In the genomic region with DNA sequence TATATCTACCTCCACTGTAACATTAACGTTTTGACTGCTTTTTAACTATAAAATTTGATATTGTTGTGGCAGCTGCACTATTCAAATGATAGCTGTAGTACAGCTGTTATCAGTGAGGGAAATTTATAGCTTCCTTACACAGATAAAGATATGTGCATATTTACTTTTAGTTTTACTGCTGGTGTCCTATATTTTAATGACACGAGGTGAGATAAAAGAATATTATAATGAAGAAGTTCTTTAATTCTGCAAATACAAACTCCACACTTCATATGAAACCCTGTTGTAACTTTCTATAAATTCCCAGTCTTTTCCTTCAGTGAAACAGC, we compare ENCODE assay signal across 20 cellular contexts.
"Had no signal": no experiment of that assay in that cellular context is flagged by ENCODE, and none has a peak within 500 bp of the region (broad histone marks: within the 10 kb centered on the region; RNA-seq: fewer than 3 reads in every experiment).

No MANE protein-coding gene starts in this region.

- H3K27me3 Mint-ChIP-seq: stimulated activated memory B cell treated with anti-CD40 and anti-IgM and Interleukin-4, amounts not matched to agents 10 μg/mL and 1 μg/mL and 100 μg/mL, for 72 hours; stimulated activated naive CD8-positive, alpha-beta T cell treated with anti-CD3 and anti-CD28 coated beads, Interleukin-15, Interleukin-2, amounts not matched to agents 100 ng/mL and 50 ng/mL, for 24 hours had no signal

- H3K4me3 ChIP-seq: gastrocnemius medialis, left lung, lower lobe of right lung, pancreas, tibial artery, upper lobe of left lung, uterus had no signal

- H3K27me3 ChIP-seq: gastrocnemius medialis, left lung, pancreas, tibial artery, upper lobe of left lung, uterus had no signal

- H3K36me3 ChIP-seq: gastrocnemius medialis, left lung, lower lobe of right lung, pancreas, tibial artery, upper lobe of left lung, uterus had no signal

- H3K36me3 Mint-ChIP-seq: naive thymus-derived CD8-positive, alpha-beta T cell; stimulated activated memory B cell treated with anti-CD40 and anti-IgM and Interleukin-4, amounts not matched to agents 10 μg/mL and 1 μg/mL and 100 μg/mL, for 72 hours had no signal

- H3K4me3 Mint-ChIP-seq: naive thymus-derived CD8-positive, alpha-beta T cell; stimulated activated memory B cell treated with anti-CD40 and anti-IgM and Interleukin-4, amounts not matched to agents 10 μg/mL and 1 μg/mL and 100 μg/mL, for 72 hours; stimulated activated naive CD8-positive, alpha-beta T cell treated with anti-CD3 and anti-CD28 coated beads, Interleukin-15, Interleukin-2, amounts not matched to agents 100 ng/mL and 50 ng/mL, for 24 hours had no signal

- DNase-seq: effector memory CD4-positive, alpha-beta T cell; gastrocnemius medialis; islet precursor cell; left lung; lower lobe of right lung; mesenchymal stem cell; naive thymus-derived CD8-positive, alpha-beta T cell; occipital lobe; pancreas; right cardiac atrium; stimulated activated CD4-positive, alpha-beta T cell treated with anti-CD3 and anti-CD28 coated beads, Interleukin-15, amount 100 ng/mL, for 24 hours; stimulated activated CD4-positive, alpha-beta T cell treated with anti-CD3 and anti-CD28 coated beads, Interleukin-1b, Interleukin-23, amount 100 ng/mL, for 48 hours; stimulated activated CD4-positive, alpha-beta T cell treated with anti-CD3 and anti-CD28 coated beads, Interleukin-4, amount 100 ng/mL, for 24 hours; tibial artery; upper lobe of left lung; uterus had no signal

- H3K27ac ChIP-seq: gastrocnemius medialis, left lung, lower lobe of right lung, pancreas, tibial artery, upper lobe of left lung, uterus had no signal

- H3K9me3 Mint-ChIP-seq: naive thymus-derived CD8-positive, alpha-beta T cell; stimulated activated memory B cell treated with anti-CD40 and anti-IgM and Interleukin-4, amounts not matched to agents 10 μg/mL and 1 μg/mL and 100 μg/mL, for 72 hours; stimulated activated naive CD8-positive, alpha-beta T cell treated with anti-CD3 and anti-CD28 coated beads, Interleukin-15, Interleukin-2, amounts not matched to agents 100 ng/mL and 50 ng/mL, for 24 hours had no signal

- H3K4me1 ChIP-seq: gastrocnemius medialis, pancreas had no signal

- H3K9me3 ChIP-seq: gastrocnemius medialis, left lung, lower lobe of right lung, pancreas, tibial artery, upper lobe of left lung, uterus had no signal

- H3K27ac Mint-ChIP-seq: naive thymus-derived CD8-positive, alpha-beta T cell; progenitor cell of endocrine pancreas; stimulated activated memory B cell treated with anti-CD40 and anti-IgM and Interleukin-4, amounts not matched to agents 10 μg/mL and 1 μg/mL and 100 μg/mL, for 72 hours; stimulated activated naive CD8-positive, alpha-beta T cell treated with anti-CD3 and anti-CD28 coated beads, Interleukin-15, Interleukin-2, amounts not matched to agents 100 ng/mL and 50 ng/mL, for 24 hours had no signal

- H3K4me1 Mint-ChIP-seq: naive thymus-derived CD8-positive, alpha-beta T cell; stimulated activated memory B cell treated with anti-CD40 and anti-IgM and Interleukin-4, amounts not matched to agents 10 μg/mL and 1 μg/mL and 100 μg/mL, for 72 hours had no signal

- ATAC-seq: esophagus mucosa; gastrocnemius medialis; left lung; lower lobe of right lung; naive thymus-derived CD8-positive, alpha-beta T cell; pancreas; right cardiac atrium; stimulated activated memory B cell treated with anti-CD40 and anti-IgM and Interleukin-4, amounts not matched to agents 10 μg/mL and 1 μg/mL and 100 μg/mL, for 72 hours had no signal
